Comparison of ENCODE assay signal across 10 cellular contexts in the genomic region with DNA sequence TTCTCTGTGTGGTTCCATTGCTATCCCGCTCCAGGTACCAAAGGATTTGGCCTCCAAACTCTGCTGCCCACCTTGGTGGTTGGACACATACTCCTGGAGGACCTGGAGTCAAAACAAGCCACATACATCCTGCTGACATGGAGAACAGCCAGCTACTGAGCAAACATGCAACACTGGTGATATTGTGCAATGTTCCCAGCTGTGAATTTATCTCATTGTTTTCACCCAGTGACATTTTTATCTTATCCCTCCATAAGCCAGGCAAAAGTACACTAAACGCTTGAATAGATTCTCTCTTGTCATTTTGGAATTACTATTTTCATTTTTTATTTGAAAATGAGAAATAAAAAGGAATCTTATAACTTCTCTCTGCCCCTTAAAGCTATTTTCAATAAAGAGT. TPM values are rescaled to one million over a fixed set of nuclear protein-coding genes. Genes with fewer than 3 reads are reported as not detected.
DNase-seq lines count a peak whose midpoint lies in the region; ATAC-seq, FAIRE-seq and TF ChIP-seq lines count a peak whose summit lies in the region.
"Had no signal": no experiment of that assay in that cellular context is flagged by ENCODE, and none has a peak within 500 bp of the region (broad histone marks: within the 10 kb centered on the region; RNA-seq: fewer than 3 reads in every experiment).

No MANE protein-coding gene starts in this region.

- no peak overlapping the region for H2AFZ ChIP-seq in astrocyte (ENCODE audit: low read depth, low read length)

- peak overlapping the region; percentile 76 for H3K4me2 ChIP-seq in astrocyte (ENCODE audit: low read length)
- H3K4me2 ChIP-seq: BLaER1 had no signal

- H3K4me3 Mint-ChIP-seq in astrocyte (ENCODE audit: unreplicated experiment) (no peak overlapping the region), type B pancreatic cell (no peak overlapping the region)
- H3K4me3 Mint-ChIP-seq: stimulated activated naive CD8-positive, alpha-beta T cell treated with anti-CD3 and anti-CD28 coated beads, Interleukin-15, Interleukin-2, amounts not matched to agents 100 ng/mL and 50 ng/mL, for 24 hours had no signal

- peak; percentile 13 for DNase-seq in NCI-H748 (lab: John Stamatoyannopoulos, UW; ENCODE audit: unreplicated experiment)
- DNase-seq in NCI-H748 treated with DMSO at 0.1 percent for 48 hours (lab: John Stamatoyannopoulos, UW) = no peak
- DNase-seq in astrocyte (ENCODE audit: low read depth) = peak; percentile 75
- no peak for DNase-seq in type B pancreatic cell (ENCODE audit: extremely low spot score, unreplicated experiment)
- DNase-seq in activated T-cell treated with anti-CD3 and anti-CD28 coated beads, Interleukin-2, amount 50 U/mL, for 1 hour = no peak
- DNase-seq in D341Med (ENCODE audit: low spot score) = no peak

- H3K9me3 Mint-ChIP-seq in astrocyte (ENCODE audit: unreplicated experiment) (no peaks in the 10 kb centered on the region), type B pancreatic cell (no peaks in the 10 kb centered on the region)

- H3K27me3 Mint-ChIP-seq in astrocyte (ENCODE audit: low read depth, unreplicated experiment) (peaks cover 11% of the 10 kb centered on the region), type B pancreatic cell (no peaks in the 10 kb centered on the region)

- TF ChIP-seq CTCF in astrocyte (IDR thresholded peaks at IDR 0.05; ENCODE audit: insufficient read depth, low read depth, low read length) (no peak), type B pancreatic cell (conservative IDR thresholded peaks at IDR 0.05) (no peak)

- H3K36me3 ChIP-seq in astrocyte (ENCODE audit: insufficient read depth, low read length) = no peaks in the 10 kb centered on the region
- H3K36me3 ChIP-seq: BLaER1 had no signal

- H3K27ac Mint-ChIP-seq in astrocyte (ENCODE audit: unreplicated experiment) (peak overlapping the region; percentile 79), type B pancreatic cell (peak overlapping the region; percentile 78)
- H3K27ac Mint-ChIP-seq: stimulated activated naive CD8-positive, alpha-beta T cell treated with anti-CD3 and anti-CD28 coated beads, Interleukin-15, Interleukin-2, amounts not matched to agents 100 ng/mL and 50 ng/mL, for 24 hours had no signal

- H3K4me3 ChIP-seq in astrocyte (ENCODE audit: insufficient read depth, low read depth, low read length) = no peak overlapping the region
- H3K4me3 ChIP-seq: BLaER1 had no signal

- H3K27me3 ChIP-seq in astrocyte (ENCODE audit: insufficient read depth, low read length) (no peaks in the 10 kb centered on the region), layer of hippocampus (ENCODE audit: control insufficient read depth, insufficient read depth, low read length) (no peaks in the 10 kb centered on the region)
- H3K27me3 ChIP-seq: BLaER1 had no signal

- FAIRE-seq in astrocyte (lab: Jason Lieb, UNC) = no peak

- H3K4me1 Mint-ChIP-seq in astrocyte (ENCODE audit: low read depth, unreplicated experiment) (peaks cover 19% of the 10 kb centered on the region), type B pancreatic cell (ENCODE audit: unreplicated experiment) (peaks cover 26% of the 10 kb centered on the region)

- H3K4me1 ChIP-seq in astrocyte (ENCODE audit: insufficient read depth, low read length) = peaks cover 35% of the 10 kb centered on the region

- H3K9ac ChIP-seq in astrocyte (ENCODE audit: low read length) = no peak overlapping the region
- H3K9ac ChIP-seq: BLaER1 had no signal

- no peaks in the 10 kb centered on the region for H3K36me3 Mint-ChIP-seq in astrocyte (ENCODE audit: low read depth, unreplicated experiment)
- peaks cover 5% of the 10 kb centered on the region for H3K36me3 Mint-ChIP-seq in type B pancreatic cell

- H4K20me1 ChIP-seq in astrocyte (ENCODE audit: insufficient read depth, low read length) = no peaks in the 10 kb centered on the region
- H4K20me1 ChIP-seq: BLaER1 had no signal

- peak overlapping the region; percentile 0 for H3K27ac ChIP-seq in astrocyte (ENCODE audit: low read depth, low read length)
- peak overlapping the region; percentile 60 for H3K27ac ChIP-seq in layer of hippocampus (ENCODE audit: low read depth, low read length)
- H3K27ac ChIP-seq: BLaER1 had no signal

- no peaks in the 10 kb centered on the region for H3K79me2 ChIP-seq in astrocyte (ENCODE audit: insufficient read depth, low read length)

- no peak for ATAC-seq in GM18498 (IDR thresholded peaks at IDR 0.05; ENCODE audit: unreplicated experiment)

- H3K9me3 ChIP-seq in astrocyte (ENCODE audit: insufficient read depth, low read depth, low read length) = no peaks in the 10 kb centered on the region
- H3K9me3 ChIP-seq: BLaER1 had no signal

RNA-seq across cellular contexts. Expression of a gene that starts 11.1 kb away (rescaled TPM):
- total RNA-seq in astrocyte (94.9 and 99.1 TPM in 2 replicates), type B pancreatic cell (ENCODE audit: low replicate concordance) (85.7 and 117 TPM in 2 replicates)

Comparison
In these comparisons a context has a peak if more than half of its experiments do, and no peak if none do; other contexts are left out.
1. DNase-seq: peak in NCI-H748 (single experiment) and astrocyte (single experiment); none in NCI-H748 treated with DMSO at 0.1 percent for 48 hours (single experiment), type B pancreatic cell (single experiment), activated T-cell treated with anti-CD3 and anti-CD28 coated beads, Interleukin-2, amount 50 U/mL, for 1 hour (single experiment) and D341Med (single experiment).